In the genomic region with DNA sequence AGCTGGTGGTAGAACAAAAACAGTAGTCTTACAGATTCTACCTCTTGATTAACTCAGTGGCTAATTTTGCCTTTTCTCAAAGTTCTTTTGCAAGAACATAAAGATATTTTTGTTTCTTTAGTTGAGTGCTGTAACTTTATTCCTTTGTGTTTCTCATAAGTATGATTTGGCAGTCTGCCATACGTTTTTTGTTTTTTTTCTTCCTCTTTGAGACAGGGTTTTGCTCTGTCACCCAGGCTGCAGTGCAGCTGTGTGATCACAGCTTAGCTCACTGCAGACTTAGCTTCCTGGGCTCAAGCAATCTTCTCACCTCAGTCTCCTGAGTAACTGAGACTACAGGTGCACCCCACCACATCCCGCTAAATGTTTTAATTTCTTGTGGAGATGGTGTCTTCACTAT, we compare ENCODE assay signal across 10 cellular contexts. TPM values are rescaled to one million over a fixed set of nuclear protein-coding genes. Genes with fewer than 3 reads are reported as not detected.
DNase-seq lines count a peak whose midpoint lies in the region; ATAC-seq and TF ChIP-seq lines count a peak whose summit lies in the region.
"Had no signal": no experiment of that assay in that cellular context is flagged by ENCODE, and none has a peak within 500 bp of the region (broad histone marks: within the 10 kb centered on the region; RNA-seq: fewer than 3 reads in every experiment).

No MANE protein-coding gene starts in this region.

- H3K27me3 ChIP-seq in right atrium auricular region (no peaks in the 10 kb centered on the region), upper lobe of right lung (no peaks in the 10 kb centered on the region)

- TF ChIP-seq CTCF in right atrium auricular region (IDR thresholded peaks at IDR 0.05) (no peak), upper lobe of right lung (IDR thresholded peaks at IDR 0.05) (no peak)

- intact Hi-C loops in left ventricle myocardium superior (cut with micrococcal nuclease) (no loop called here), upper lobe of right lung (cut with DNase I) (no loop called here)

- H3K4me3 ChIP-seq in right atrium auricular region (no peak overlapping the region), upper lobe of right lung (no peak overlapping the region)

- in situ Hi-C loops in SK-MEL-5 (cut with HindIII; ENCODE audit: low pct_unique_long_range_greater_than_20kb, low sequenced_read_pairs) = no loop called here

- no peaks in the 10 kb centered on the region for H3K9me3 ChIP-seq in right atrium auricular region
- no peaks in the 10 kb centered on the region for H3K9me3 ChIP-seq in upper lobe of right lung

- ATAC-seq in left ventricle myocardium superior (peak; percentile 56), upper lobe of right lung (peak; percentile 72), GM21717 (IDR thresholded peaks at IDR 0.05; ENCODE audit: unreplicated experiment) (no peak), HG03571 (IDR thresholded peaks at IDR 0.05; ENCODE audit: unreplicated experiment) (no peak)

- H3K27ac ChIP-seq in right atrium auricular region (no peak overlapping the region), upper lobe of right lung (no peak overlapping the region)

- DNase-seq in left ventricle myocardium superior (no peak), right atrium auricular region (ENCODE audit: low spot score) (no peak), SK-MEL-5 (ENCODE audit: low read depth, low spot score) (peak; percentile 57), fibroblast of peridontal ligament (ENCODE audit: extremely low read depth) (peak; percentile 90), upper lobe of right lung (no peak), amniotic stem cell (lab: John Stamatoyannopoulos, UW) (no peak)
- DNase-seq: activated CD4-positive, CD25-positive, alpha-beta regulatory T cell treated with anti-CD3 and anti-CD28 coated beads, Interleukin-2, amount 50 U/mL, for 72 hours; DMS153 had no signal

- H3K4me1 ChIP-seq in right atrium auricular region (peaks cover 0 to 7% of the 10 kb centered on the region in 2 donors), upper lobe of right lung (peaks cover 7% of the 10 kb centered on the region)

- H3K36me3 ChIP-seq in right atrium auricular region (peaks cover 4% of the 10 kb centered on the region), upper lobe of right lung (peaks cover 4% of the 10 kb centered on the region)

RNA-seq across cellular contexts. Expression of gene B3GNT5, which starts 22.4 kb away (rescaled TPM):
- total RNA-seq in left ventricle myocardium superior (2.1 TPM), right atrium auricular region (1 to 10 TPM; 1.7 to 2.0 TPM), upper lobe of right lung (31.0 TPM)
- total RNA-seq in SK-MEL-5 (2014; rRNA removed; shearing (Covaris generic)) = 0.11 and 0.21 TPM in 2 replicates
- 0.61 and 0.66 TPM in 2 replicates for polyA plus RNA-seq in SK-MEL-5 (2015; cell fraction: cytosol; rRNA removed)
- polyA plus RNA-seq in SK-MEL-5 (2015; cell fraction: nucleus; rRNA removed) = 2.9 TPM in 1 of 2 replicates, not detected in the other

Comparison
In these comparisons a context has a peak if more than half of its experiments do, and no peak if none do; other contexts are left out.
1. ATAC-seq: peak in left ventricle myocardium superior (single experiment) and upper lobe of right lung (single experiment); none in GM21717 (single experiment) and HG03571 (single experiment).
2. DNase-seq: peak in SK-MEL-5 (single experiment) and fibroblast of peridontal ligament (single experiment); none in left ventricle myocardium superior (single experiment), right atrium auricular region (single experiment), upper lobe of right lung (single experiment) and amniotic stem cell (single experiment).
3. RNA of gene B3GNT5, which starts 22.4 kb away (total RNA-seq): 31.0 TPM in upper lobe of right lung (single experiment); 2.1 TPM in left ventricle myocardium superior (single experiment), 1.7 to 2.0 TPM in right atrium auricular region and 0.11 to 0.21 TPM in SK-MEL-5; every median in the first group is over 10 times any median in the second.